8 cellular contexts compared by ENCODE assay signal in genomic region chr6:28207244-28208179, GRCh38. TPM values are rescaled to one million over a fixed set of nuclear protein-coding genes. Genes with fewer than 3 reads are reported as not detected.
DNase-seq lines count a peak whose midpoint lies in the region; ATAC-seq and TF ChIP-seq lines count a peak whose summit lies in the region.

No MANE protein-coding gene starts in this region.

- H3K9me3 Mint-ChIP-seq in CD14-positive monocyte (peaks cover 2 to 43% (median 32%) of the 10 kb centered on the region in 7 donors), type B pancreatic cell (peaks cover 4% of the 10 kb centered on the region), MCF 10A (ENCODE audit: unreplicated experiment) (no peaks in the 10 kb centered on the region)
- peaks cover 14% of the 10 kb centered on the region for H3K9me3 Mint-ChIP-seq in activated naive CD8-positive, alpha-beta T cell treated with anti-CD3 and anti-CD28 coated beads for 36 hours

- H3K27me3 Mint-ChIP-seq in CD14-positive monocyte (ENCODE audit: low read depth in 3 of 3) (peaks cover 71 to 78% (median 72%) of the 10 kb centered on the region in 3 donors), type B pancreatic cell (peaks cover 91% of the 10 kb centered on the region), MCF 10A (ENCODE audit: insufficient read depth, unreplicated experiment) (no peaks in the 10 kb centered on the region)
- peaks cover 81% of the 10 kb centered on the region for H3K27me3 Mint-ChIP-seq in activated naive CD8-positive, alpha-beta T cell treated with anti-CD3 and anti-CD28 coated beads for 36 hours

- H3K4me1 Mint-ChIP-seq in CD14-positive monocyte (peaks cover 27% of the 10 kb centered on the region), type B pancreatic cell (ENCODE audit: unreplicated experiment) (peaks cover 19% of the 10 kb centered on the region), MCF 10A (ENCODE audit: insufficient read depth, unreplicated experiment) (peaks cover 7% of the 10 kb centered on the region)
- H3K4me1 Mint-ChIP-seq in activated naive CD8-positive, alpha-beta T cell treated with anti-CD3 and anti-CD28 coated beads for 36 hours: peaks cover 23% of the 10 kb centered on the region

- no peak overlapping the region for H3K27ac ChIP-seq in caudate nucleus (ENCODE audit: low read depth, low read length)

- ATAC-seq in HG03108 (IDR thresholded peaks at IDR 0.05; ENCODE audit: unreplicated experiment): peak; percentile 44
- ATAC-seq in left colon: peak; percentile 78

- no TSS peak for BruUV-seq in MCF 10A (replicated peaks; lab: Mats Ljungman, UMichigan)

- CTCF ChIA-PET in MCF 10A (lab: Yijun Ruan, JAX): no interaction called here

- intact Hi-C loops in CD14-positive monocyte (cut with micrococcal nuclease): no loop called here
- intact Hi-C loops in left colon (cut with DNase I, micrococcal nuclease): no loop called here
- intact Hi-C loops in MCF 10A (cut with micrococcal nuclease): no loop called here

- H3K36me3 Mint-ChIP-seq in CD14-positive monocyte (peaks cover 0 to 11% of the 10 kb centered on the region in 2 donors), type B pancreatic cell (no peaks in the 10 kb centered on the region), MCF 10A (ENCODE audit: insufficient read depth, unreplicated experiment) (peaks cover 7% of the 10 kb centered on the region)
- H3K36me3 Mint-ChIP-seq in activated naive CD8-positive, alpha-beta T cell treated with anti-CD3 and anti-CD28 coated beads for 36 hours: peaks cover 4% of the 10 kb centered on the region

- DNase-seq in CD14-positive monocyte (ENCODE audit: low spot score) (no peak), left colon (peak in 1 of 2 donors; percentile 65), type B pancreatic cell (ENCODE audit: extremely low spot score, unreplicated experiment) (no peak), KG1 (lab: John Stamatoyannopoulos, UW) (no peak), caudate nucleus (lab: John Stamatoyannopoulos, UW) (no peak), MCF 10A (ENCODE audit: unreplicated experiment) (no peak)
- DNase-seq in activated naive CD8-positive, alpha-beta T cell treated with anti-CD3 and anti-CD28 coated beads for 36 hours: peak; percentile 34

- H3K4me3 Mint-ChIP-seq in CD14-positive monocyte (peak overlapping the region; percentile 71 to 94), type B pancreatic cell (peak overlapping the region; percentile 98), MCF 10A (ENCODE audit: unreplicated experiment) (no peak overlapping the region)
- peak overlapping the region; percentile 75 for H3K4me3 Mint-ChIP-seq in activated naive CD8-positive, alpha-beta T cell treated with anti-CD3 and anti-CD28 coated beads for 36 hours

- H3K27ac Mint-ChIP-seq in CD14-positive monocyte (no peak overlapping the region), type B pancreatic cell (peak overlapping the region; percentile 70), MCF 10A (ENCODE audit: low read depth, unreplicated experiment) (no peak overlapping the region)
- H3K27ac Mint-ChIP-seq in activated naive CD8-positive, alpha-beta T cell treated with anti-CD3 and anti-CD28 coated beads for 36 hours: no peak overlapping the region

- no peak for TF ChIP-seq CTCF in CD14-positive monocyte (IDR thresholded peaks at IDR 0.05)
- no peak for TF ChIP-seq CTCF in type B pancreatic cell (conservative IDR thresholded peaks at IDR 0.05)
- no peak for TF ChIP-seq CTCF in MCF 10A (IDR thresholded peaks at IDR 0.05; ENCODE audit: unreplicated experiment)

- POLR2A ChIA-PET in MCF 10A (lab: Yijun Ruan, JAX): no interaction called here

RNA-seq across cellular contexts. Expression of gene ZSCAN9, which starts 17.6 kb away (rescaled TPM):
- 1 to 10 TPM; 2.2 to 5.0 TPM for polyA plus RNA-seq in CD14-positive monocyte
- total RNA-seq in activated naive CD8-positive, alpha-beta T cell treated with anti-CD3 and anti-CD28 coated beads for 36 hours: 1 to 10 TPM; 4.3 to 5.2 TPM
- 10 to 100 TPM; 10.4 to 12.8 TPM for total RNA-seq in left colon
- total RNA-seq in type B pancreatic cell (ENCODE audit: low replicate concordance): 16.5 and 27.1 TPM in 2 replicates
- total RNA-seq in MCF 10A (2022): 13.7 and 15.6 TPM in 2 replicates

RNA-seq across cellular contexts. Expression of gene ZKSCAN4, which starts 44.6 kb away (rescaled TPM):
- polyA plus RNA-seq in CD14-positive monocyte: 1 to 10 TPM; 1.5 to 1.6 TPM
- 1 to 10 TPM; 4.5 to 5.0 TPM for total RNA-seq in activated naive CD8-positive, alpha-beta T cell treated with anti-CD3 and anti-CD28 coated beads for 36 hours
- 1 to 10 TPM; 4.8 to 6.0 TPM for total RNA-seq in left colon
- total RNA-seq in type B pancreatic cell (ENCODE audit: low replicate concordance): 7.8 TPM in 2 replicates
- total RNA-seq in MCF 10A (2022): 3.3 and 4.8 TPM in 2 replicates

RNA-seq across cellular contexts. Expression of gene NKAPL, which starts 51.6 kb away (rescaled TPM):
- 1 to 10 TPM in 1 of 2 donors, under 1 TPM in 1; 0.94 to 1.1 TPM for polyA plus RNA-seq in CD14-positive monocyte
- under 1 TPM; 0.46 to 0.64 TPM for total RNA-seq in activated naive CD8-positive, alpha-beta T cell treated with anti-CD3 and anti-CD28 coated beads for 36 hours
- under 1 TPM; 0.21 to 0.47 TPM for total RNA-seq in left colon
- 0.55 TPM in 1 of 2 replicates, not detected in the other for total RNA-seq in type B pancreatic cell (ENCODE audit: low replicate concordance)
- total RNA-seq in MCF 10A (2022): not detected in 2 replicates

RNA-seq across cellular contexts. Expression of gene ZSCAN26, which starts 59.4 kb away (rescaled TPM):
- polyA plus RNA-seq in CD14-positive monocyte: 1 to 10 TPM; 3.4 to 3.5 TPM
- 1 to 10 TPM; 5.2 to 5.8 TPM for total RNA-seq in activated naive CD8-positive, alpha-beta T cell treated with anti-CD3 and anti-CD28 coated beads for 36 hours
- total RNA-seq in left colon (1 to 10 TPM; 3.8 to 7.9 TPM), type B pancreatic cell (ENCODE audit: low replicate concordance) (10.9 and 16.7 TPM in 2 replicates), MCF 10A (2022) (11.3 and 13.1 TPM in 2 replicates)
